In genomic region chr1:19156676-19157075, GRCh38 we compare ENCODE assay signal across 12 cellular contexts. TPM values are rescaled to one million over a fixed set of nuclear protein-coding genes. Genes with fewer than 3 reads are reported as not detected.
A peak's percentile ranks its signal among the peaks of the same experiment; 100 is the strongest.
DNase-seq lines count a peak whose midpoint lies in the region; FAIRE-seq and TF ChIP-seq lines count a peak whose summit lies in the region.
"Had no signal": no experiment of that assay in that cellular context is flagged by ENCODE, and none has a peak within 500 bp of the region (broad histone marks: within the 10 kb centered on the region; RNA-seq: fewer than 3 reads in every experiment).

No MANE protein-coding gene starts in this region.

- in situ Hi-C loops in GM13977 (cut with MboI; ENCODE audit: low pct_unique_long_range_greater_than_20kb, low sequenced_read_pairs, unreplicated experiment), result no loop called here

- H3K27ac ChIP-seq in left ventricle myocardium inferior (replicated peaks) (peak overlapping the region; percentile 66), spleen (peak overlapping the region in 5 of 8 donors; percentile 13 to 57 (median 50))
- H3K27ac ChIP-seq: SJSA1 had no signal

- H3K4me1 ChIP-seq in adipocyte (ENCODE audit: control insufficient read depth, insufficient read depth, low read length), result peaks cover 20% of the 10 kb centered on the region
- peaks cover 37% of the 10 kb centered on the region for H3K4me1 ChIP-seq in left ventricle myocardium inferior
- peaks cover 0 to 19% (median 14%) of the 10 kb centered on the region in 6 donors for H3K4me1 ChIP-seq in spleen
- H3K4me1 ChIP-seq: parathyroid adenoma, SJSA1 had no signal

- no peak for TF ChIP-seq POLR2A in spleen (IDR thresholded peaks at IDR 0.05)
- TF ChIP-seq POLR2A in GM12892 (IDR thresholded peaks at IDR 0.05; ENCODE audit: low read depth, low read length), result no peak

- H3K27me3 ChIP-seq in adipocyte (replicated peaks; ENCODE audit: control insufficient read depth, insufficient read depth, low read length), result no peaks in the 10 kb centered on the region
- no peaks in the 10 kb centered on the region for H3K27me3 ChIP-seq in left ventricle myocardium inferior (ENCODE audit: low read depth)
- H3K27me3 ChIP-seq in spleen (replicated peaks in 1 of 7), result no peaks in the 10 kb centered on the region
- H3K27me3 ChIP-seq: SJSA1 had no signal

- H3K9me3 ChIP-seq in adipocyte (ENCODE audit: control insufficient read depth, low read length) (no peaks in the 10 kb centered on the region), left ventricle myocardium inferior (replicated peaks) (no peaks in the 10 kb centered on the region), spleen (no peaks in the 10 kb centered on the region)
- H3K9me3 ChIP-seq: SJSA1 had no signal

- DNase-seq in Kasumi-1 (lab: John Stamatoyannopoulos, UW), result peak; percentile 72 to 78
- peak; percentile 12 for DNase-seq in adipocyte (ENCODE audit: low read depth)
- DNase-seq in left ventricle myocardium inferior, result peak; percentile 29
- DNase-seq in spleen, result no peak
- no peak for DNase-seq in GM13977 (ENCODE audit: low spot score)
- DNase-seq in stimulated activated naive CD4-positive, alpha-beta T cell treated with Interleukin-2 at 50 U/mL for 16 hours (lab: John Stamatoyannopoulos, UW), result no peak
- no peak for DNase-seq in GM12892 (ENCODE audit: insufficient read length)
- DNase-seq: DMS79 treated with DMSO at 0.1 percent for 48 hours, NCI-H2029 treated with DMSO at 0.1 percent for 48 hours had no signal

- H3K4me3 ChIP-seq in adipocyte (ENCODE audit: low read length) (no peak overlapping the region), left ventricle myocardium inferior (no peak overlapping the region), spleen (no peak overlapping the region)
- H3K4me3 ChIP-seq: GM23338, SJSA1 had no signal

- peak overlapping the region; percentile 34 for H3K9ac ChIP-seq in adipocyte (ENCODE audit: low read length)
- H3K9ac ChIP-seq: parathyroid adenoma had no signal

- intact Hi-C loops in left ventricle myocardium inferior (cut with micrococcal nuclease) (no loop called here), spleen (cut with DNase I; ENCODE audit: low total_unique reads) (no loop called here)

- H3K36me3 ChIP-seq in adipocyte (ENCODE audit: control insufficient read depth, insufficient read depth, low read length, severe bottlenecking) (peaks cover 100% of the 10 kb centered on the region), left ventricle myocardium inferior (peaks cover 100% of the 10 kb centered on the region), spleen (peaks cover under 1 to 100% (median 100%) of the 10 kb centered on the region in 6 donors)

- TF ChIP-seq CTCF in left ventricle myocardium inferior (IDR thresholded peaks at IDR 0.05; ENCODE audit: borderline replicate concordance) (no peak), spleen (IDR thresholded peaks at IDR 0.05 in 8 of 11, conservative IDR thresholded peaks at IDR 0.05 in 3 of 11) (no peak), GM13977 (IDR thresholded peaks at IDR 0.05; ENCODE audit: extremely low read depth, insufficient read depth, missing control alignments) (no peak)

- FAIRE-seq in GM12892 (lab: Jason Lieb, UNC), result no peak

- WGBS in spleen, 5 donors, result 14 to 29% (median 21%) methylated on average over 5 of the region's 5 CpGs

RNA-seq across cellular contexts. Expression of gene UBR4, which starts 53.4 kb away (rescaled TPM):
- total RNA-seq in left ventricle myocardium inferior (54.3 TPM), spleen (100 to 1,000 TPM; 141 to 177 (median 152) TPM)
- polyA plus RNA-seq in spleen, result 100 to 1,000 TPM in 2 of 3 donors, 10 to 100 TPM in 1; 72.5 to 184 (median 128) TPM
- polyA plus RNA-seq in GM12892 (2012; ENCODE audit: missing spikeins), result 78.8 TPM

Comparison
In these comparisons a context has a peak if more than half of its experiments do, and no peak if none do; other contexts are left out.
1. DNase-seq: peak in Kasumi-1 (2 of 2), adipocyte (single experiment) and left ventricle myocardium inferior (single experiment); none in spleen (single experiment), GM13977 (single experiment), stimulated activated naive CD4-positive, alpha-beta T cell treated with Interleukin-2 at 50 U/mL for 16 hours (single experiment) and GM12892 (single experiment).